24 cellular contexts compared by ENCODE assay signal in genomic region chrX:9528498-9528897, GRCh38.
DNase-seq lines count a peak whose midpoint lies in the region; ATAC-seq, FAIRE-seq and TF ChIP-seq lines count a peak whose summit lies in the region.
"Had no signal": no experiment of that assay in that cellular context is flagged by ENCODE, and none has a peak within 500 bp of the region (broad histone marks: within the 10 kb centered on the region; RNA-seq: fewer than 3 reads in every experiment).

No MANE protein-coding gene starts in this region.

- CTCF ChIA-PET in H1 (lab: Charles Lee; ENCODE audit: partially characterized antibody), result interaction anchor here (0.9 kb wide), 1 partner anchor 687 kb away, joined by 3 read pairs; no protein-coding TSS in a partner anchor

- H3K23ac ChIP-seq in H1 (ENCODE audit: insufficient read length), result no peak overlapping the region

- H3K23me2 ChIP-seq in H1 (ENCODE audit: low read depth, low read length), result peaks cover 2% of the 10 kb centered on the region; the same call in 1 of the 2 replicates

- H3K56ac ChIP-seq in H1 (replicated peaks; ENCODE audit: insufficient read length, low read depth, low read length), result no peak overlapping the region

- no peak overlapping the region for H3K18ac ChIP-seq in H1 (ENCODE audit: extremely low read depth, low read length)

- no peak overlapping the region for H2BK5ac ChIP-seq in H1 (ENCODE audit: low read depth, low read length)

- TF ChIP-seq POLR2A in H1 (IDR thresholded peaks at IDR 0.05; ENCODE audit: control extremely low read depth in 1 of 2, low read depth in 2 of 2, low read length in 2 of 2), result no peak

- H2BK120ac ChIP-seq in H1 (replicated peaks; ENCODE audit: low read depth, low read length), result no peak overlapping the region

- H4K91ac ChIP-seq in H1 (replicated peaks; ENCODE audit: insufficient read length, low read length), result no peak overlapping the region

- no peak overlapping the region for H2AFZ ChIP-seq in H1 (ENCODE audit: low read length)
- H2AFZ ChIP-seq: GM23248 had no signal

- no peak for FAIRE-seq in H1 (lab: Jason Lieb, UNC)
- FAIRE-seq: A549, GM12891, GM18507, H54 had no signal

- no peak overlapping the region for H2BK12ac ChIP-seq in H1 (ENCODE audit: low read depth, low read length)

- no peak for ATAC-seq in stimulated activated naive CD8-positive, alpha-beta T cell treated with anti-CD3 and anti-CD28 coated beads, Interleukin-15, Interleukin-2, amounts not matched to agents 100 U/mL and 50 U/mL, for 24 hours
- no peak for ATAC-seq in GM21723 (IDR thresholded peaks at IDR 0.05; ENCODE audit: unreplicated experiment)
- ATAC-seq: A549, HCT116 had no signal

- H3K79me1 ChIP-seq in H1 (ENCODE audit: low read depth, low read length), result no peaks in the 10 kb centered on the region

- POLR2A ChIA-PET in H1 (lab: Charles Lee; ENCODE audit: partially characterized antibody), result interaction anchor here (1.1 kb wide), 1 partner anchor 12 kb away, joined by 4 read pairs; no protein-coding TSS in a partner anchor

- no peak overlapping the region for H4K8ac ChIP-seq in H1 (ENCODE audit: extremely low read depth, insufficient read depth, low read length)

- no peak overlapping the region for H2BK15ac ChIP-seq in H1 (ENCODE audit: low read length)

- peak overlapping the region; percentile 15 for H4K5ac ChIP-seq in H1 (ENCODE audit: insufficient read length, low read depth, low read length)

- TF ChIP-seq EP300 in H1 (IDR thresholded peaks at IDR 0.05; ENCODE audit: borderline replicate concordance in 1 of 2, low read depth in 2 of 2, low read length in 2 of 2), result no peak

- H3K27ac ChIP-seq in BLaER1 (no peak overlapping the region), HUES64 (ENCODE audit: low read depth, low read length) (peak overlapping the region; percentile 74; the same call in 1 of the 2 replicates), H1 (ENCODE audit: low read depth, low read length) (no peak overlapping the region)
- H3K27ac ChIP-seq: A549, GM23248 had no signal

- H3K14ac ChIP-seq in H1 (ENCODE audit: insufficient read length), result no peak overlapping the region

- 72% methylated on average over 6 of the region's 7 CpGs for WGBS in HUES64
- 73% methylated on average over 4 of the region's 7 CpGs; no CpG with 5 or more reads in 1 of the 2 experiments for WGBS in H1 (ENCODE audit: extremely low coverage in 1 of 2, insufficient coverage in 1 of 2, insufficient read length in 1 of 2, insufficient replicate concordance in 2 of 2, low coverage in 1 of 2, low lambda C conversion rate in 2 of 2, missing lambda C conversion rate in 1 of 2), 2 experiments

- H3K4me3 ChIP-seq in BLaER1 (no peak overlapping the region), H7 (ENCODE audit: insufficient read depth, low read depth, low read length) (no peak overlapping the region), HUES64 (ENCODE audit: low read length) (no peak overlapping the region), H1 (ENCODE audit: extremely low read depth in 1 of 4, insufficient read depth in 2 of 4, low read depth in 3 of 4, low read length in 4 of 4) (no peak overlapping the region), MG63 (no peak overlapping the region)
- H3K4me3 ChIP-seq: A549, GM23248 had no signal

- H3K9me3 ChIP-seq in BLaER1 (no peaks in the 10 kb centered on the region), HUES64 (ENCODE audit: insufficient read depth, low read depth, low read length) (no peaks in the 10 kb centered on the region), H1 (ENCODE audit: insufficient read depth in 2 of 2, low read depth in 1 of 2, low read length in 1 of 2) (no peaks in the 10 kb centered on the region), MG63 (no peaks in the 10 kb centered on the region)
- H3K9me3 ChIP-seq: A549, BE2C had no signal

- no peak overlapping the region for H2AK5ac ChIP-seq in H1 (ENCODE audit: low read depth, low read length)

- H4K20me1 ChIP-seq in BLaER1, result peaks cover 99% of the 10 kb centered on the region
- H4K20me1 ChIP-seq in H1 (replicated peaks in 1 of 2; ENCODE audit: control insufficient read depth in 1 of 2, insufficient read depth in 2 of 2, low read length in 2 of 2), result peaks cover 0 to 2% of the 10 kb centered on the region in 2 experiments

- TF ChIP-seq CTCF in H1 (IDR thresholded peaks at IDR 0.05; ENCODE audit: control extremely low read depth in 1 of 3, insufficient read depth in 1 of 3, low read depth in 1 of 3, low read length in 3 of 3), result no peak

- no peak for TF ChIP-seq RAD21 in H1 (IDR thresholded peaks at IDR 0.05 in 1 of 2, conservative IDR thresholded peaks at IDR 0.05 in 1 of 2; ENCODE audit: low read depth in 2 of 2, low read length in 2 of 2)

- no peaks in the 10 kb centered on the region for H3K36me3 ChIP-seq in BLaER1
- H3K36me3 ChIP-seq in H7 (replicated peaks; ENCODE audit: control insufficient read depth, insufficient read depth, low read length), result no peaks in the 10 kb centered on the region
- H3K36me3 ChIP-seq in HUES64 (ENCODE audit: insufficient read depth, low read length), result no peaks in the 10 kb centered on the region
- H3K36me3 ChIP-seq in H1 (ENCODE audit: control insufficient read depth in 2 of 4, insufficient read depth in 4 of 4, low read length in 3 of 4), result no peaks in the 10 kb centered on the region
- no peaks in the 10 kb centered on the region for H3K36me3 ChIP-seq in MG63
- H3K36me3 ChIP-seq: BE2C had no signal

- H3K9ac ChIP-seq in BLaER1 (no peak overlapping the region), HUES64 (ENCODE audit: low read depth, low read length) (no peak overlapping the region), H1 (replicated peaks in 1 of 4; ENCODE audit: extremely low read depth in 1 of 4, low read depth in 3 of 4, low read length in 3 of 4) (no peak overlapping the region)
- H3K9ac ChIP-seq: GM23248 had no signal

- peaks cover 0 to 46% of the 10 kb centered on the region in 2 experiments; a peak in 2 of 4 replicates for H3K79me2 ChIP-seq in H1 (ENCODE audit: control insufficient read depth in 1 of 2, insufficient read depth in 2 of 2, low read length in 2 of 2)

- no peak overlapping the region for H3K4ac ChIP-seq in H1 (replicated peaks; ENCODE audit: insufficient read length, low read depth, low read length)

- H3K4me1 ChIP-seq in BLaER1, result peaks cover 77% of the 10 kb centered on the region
- peaks cover 45% of the 10 kb centered on the region for H3K4me1 ChIP-seq in HUES64 (ENCODE audit: insufficient read depth, low read length)
- H3K4me1 ChIP-seq in H1 (replicated peaks in 1 of 4; ENCODE audit: control insufficient read depth in 3 of 4, insufficient read depth in 4 of 4, low read length in 3 of 4), result peaks cover 1 to 28% (median 10%) of the 10 kb centered on the region in 4 experiments; a peak in 6 of 7 replicates
- H3K4me1 ChIP-seq: BE2C had no signal

- peak; percentile 59 for DNase-seq in H7
- no peak for DNase-seq in H1 (ENCODE audit: low read depth in 1 of 2, low spot score in 2 of 2)
- no peak for DNase-seq in stimulated activated naive CD8-positive, alpha-beta T cell treated with anti-CD3 and anti-CD28 coated beads, Interleukin-15, Interleukin-2, amounts not matched to agents 100 U/mL and 50 U/mL, for 24 hours
- DNase-seq in MG63, result no peak
- DNase-seq: 8988T; ACHN; AML-193; BE2C; C1 segment of cervical spinal cord; Calu3; CD4-positive, alpha-beta memory T cell; COR-L47; DMS53; DMS79 treated with DMSO at 0.1 percent for 48 hours; GF-D8; GM23248 had no signal

- H2BK20ac ChIP-seq in H1 (ENCODE audit: low read length), result no peak overlapping the region

- H3K4me2 ChIP-seq in BLaER1 (0 out of 2 replicates have a peak overlapping the region, but pooled peaks have one; percentile 10), H1 (ENCODE audit: insufficient read depth in 1 of 2, low read depth in 2 of 2, low read length in 2 of 2) (peak overlapping the region in 1 of 2 experiments; percentile 49; a peak in 2 of 4 replicates)
- H3K4me2 ChIP-seq: A549 had no signal

- no peaks in the 10 kb centered on the region for H3K27me3 ChIP-seq in BLaER1
- no peaks in the 10 kb centered on the region for H3K27me3 ChIP-seq in H7 (ENCODE audit: control insufficient read depth, insufficient read depth, low read length)
- no peaks in the 10 kb centered on the region for H3K27me3 ChIP-seq in HUES64 (ENCODE audit: insufficient read depth, low read length)
- H3K27me3 ChIP-seq in H1 (replicated peaks in 1 of 4; ENCODE audit: control insufficient read depth in 3 of 4, extremely low read depth in 1 of 4, insufficient read depth in 3 of 4, low read length in 3 of 4), result no peaks in the 10 kb centered on the region
- no peaks in the 10 kb centered on the region for H3K27me3 ChIP-seq in MG63
- H3K27me3 ChIP-seq: BE2C had no signal

TF ChIP-seq in H1, 55 proteins besides CTCF, POLR2A, EP300 and RAD21 (continues in another document):
- TF ChIP-seq NANOG (IDR thresholded peaks at IDR 0.05; ENCODE audit: insufficient read depth, low read depth, low read length, poor library complexity, severe bottlenecking) (no peak), RXRA (IDR thresholded peaks at IDR 0.05; ENCODE audit: insufficient read depth, low read depth, low read length) (no peak), CREB1 (IDR thresholded peaks at IDR 0.05) (no peak), KDM5A (IDR thresholded peaks at IDR 0.05; ENCODE audit: low read length) (no peak), RFX5 (IDR thresholded peaks at IDR 0.05; ENCODE audit: borderline replicate concordance, low read depth, low read length) (no peak), CEBPB (IDR thresholded peaks at IDR 0.05; ENCODE audit: low read depth, low read length) (no peak), E2F6 (IDR thresholded peaks at IDR 0.05) (no peak), HDAC6 (IDR thresholded peaks at IDR 0.05; ENCODE audit: low read depth, low read length) (no peak), ATF2 (IDR thresholded peaks at IDR 0.05; ENCODE audit: low read length) (no peak), SIX5 (IDR thresholded peaks at IDR 0.05; ENCODE audit: low read depth, low read length) (no peak), CBX5 (IDR thresholded peaks at IDR 0.05; ENCODE audit: low read depth, low read length) (no peak), TAF1 (IDR thresholded peaks at IDR 0.05; ENCODE audit: low read depth, low read length) (no peak)
